Comparison of ENCODE assay signal across 20 cellular contexts in genomic region chr2:70145168-70145538, GRCh38. TPM values are rescaled to one million over a fixed set of nuclear protein-coding genes. Genes with fewer than 3 reads are reported as not detected.
DNase-seq lines count a peak whose midpoint lies in the region; ATAC-seq and TF ChIP-seq lines count a peak whose summit lies in the region.
"Had no signal": no experiment of that assay in that cellular context is flagged by ENCODE, and none has a peak within 500 bp of the region (broad histone marks: within the 10 kb centered on the region; RNA-seq: fewer than 3 reads in every experiment).

No MANE protein-coding gene starts in this region.

- no peaks in the 10 kb centered on the region for H3K36me3 ChIP-seq in CD8-positive, alpha-beta T cell (ENCODE audit: insufficient read depth, low read length)
- peaks cover 0 to 6% of the 10 kb centered on the region in 2 donors for H3K36me3 ChIP-seq in neuronal stem cell (replicated peaks in 1 of 2; ENCODE audit: control insufficient read depth in 2 of 2, insufficient read depth in 2 of 2, low read length in 2 of 2)
- peaks cover 4 to 6% of the 10 kb centered on the region in 2 experiments for H3K36me3 ChIP-seq in mesenchymal stem cell (ENCODE audit: control insufficient read depth in 1 of 2, insufficient read depth in 2 of 2, low read depth in 1 of 2, low read length in 2 of 2)
- H3K36me3 ChIP-seq: colonic mucosa had no signal

- no peak overlapping the region for H3K18ac ChIP-seq in neuronal stem cell (ENCODE audit: low read length)
- H3K18ac ChIP-seq in mesenchymal stem cell (ENCODE audit: low read depth in 1 of 2, low read length in 2 of 2), result no peak overlapping the region

- no peak overlapping the region for H3K27ac ChIP-seq in CD8-positive, alpha-beta T cell (ENCODE audit: low read depth, low read length)
- H3K27ac ChIP-seq in neuronal stem cell (replicated peaks; ENCODE audit: low read length) (no peak overlapping the region), mesenchymal stem cell (ENCODE audit: low read length, poor library complexity, severe bottlenecking) (no peak overlapping the region)
- H3K27ac ChIP-seq: A549; BLaER1 treated with 17β-estradiol and CSF1 and Interleukin-3, amounts not matched to agents 10 nM and 100 nM; brain microvascular endothelial cell; colonic mucosa; heart right ventricle had no signal

- H2BK15ac ChIP-seq in neuronal stem cell (ENCODE audit: low read length) (no peak overlapping the region), mesenchymal stem cell (ENCODE audit: low read depth, poor library complexity, severe bottlenecking) (no peak overlapping the region)

- CTCF ChIA-PET in activated CD4-positive, alpha-beta T cell treated with anti-CD3 and anti-CD28 coated beads, Interleukin-2, amount 10 ng/mL, durations not matched to agents 7 days and 5 days (lab: Charles Lee), result interaction anchor here (1.0 to 2.1 kb wide), 4 partner anchors 58 to 254 kb away, joined by 3 to 4 read pairs (median 4); partner anchors contain the start of gene PCBP1
- CTCF ChIA-PET in CD8-positive, alpha-beta T cell (lab: Charles Lee), result interaction anchor here (0.6 to 15.4 kb wide), 8 partner anchors 20 to 494 kb away, joined by 3 to 196 read pairs (median 6); partner anchors contain the start of genes FAM136A, MXD1 and PCBP1

- no peak overlapping the region for H2BK120ac ChIP-seq in neuronal stem cell (ENCODE audit: low read depth, low read length)
- H2BK120ac ChIP-seq in mesenchymal stem cell (ENCODE audit: low read depth, low read length), result no peak overlapping the region

- no peaks in the 10 kb centered on the region for H3K27me3 Mint-ChIP-seq in activated CD4-positive, alpha-beta T cell treated with anti-CD3 and anti-CD28 coated beads, Interleukin-2, amount 10 ng/mL, durations not matched to agents 7 days and 5 days
- H3K27me3 Mint-ChIP-seq in CD8-positive, alpha-beta T cell (ENCODE audit: low read depth), result no peaks in the 10 kb centered on the region
- H3K27me3 Mint-ChIP-seq in brain, result peaks cover 5% of the 10 kb centered on the region

- no peak overlapping the region for H3K4me3 ChIP-seq in CD8-positive, alpha-beta T cell (ENCODE audit: low read depth, low read length)
- no peak overlapping the region for H3K4me3 ChIP-seq in neuronal stem cell (ENCODE audit: low read length in 2 of 2)
- H3K4me3 ChIP-seq in mesenchymal stem cell (ENCODE audit: insufficient read depth in 1 of 2, low read depth in 1 of 2, low read length in 2 of 2), result no peak overlapping the region
- H3K4me3 ChIP-seq: A549; BLaER1 treated with 17β-estradiol and CSF1 and Interleukin-3, amounts not matched to agents 10 nM and 100 nM; colonic mucosa; heart right ventricle had no signal

- no peak overlapping the region for H3K4ac ChIP-seq in neuronal stem cell (ENCODE audit: low read length)
- peak overlapping the region in 1 of 2 experiments; percentile 68 for H3K4ac ChIP-seq in mesenchymal stem cell (ENCODE audit: low read depth in 1 of 2, low read length in 2 of 2)

- POLR2A ChIA-PET in activated CD4-positive, alpha-beta T cell treated with anti-CD3 and anti-CD28 coated beads, Interleukin-2, amount 10 ng/mL, durations not matched to agents 7 days and 5 days (lab: Charles Lee), result no interaction called here
- POLR2A ChIA-PET in CD8-positive, alpha-beta T cell (lab: Charles Lee), result interaction anchor here (0.6 to 16.6 kb wide), 5 partner anchors 19 to 242 kb away, joined by 5 to 495 read pairs (median 44); partner anchors contain the start of genes C2orf42, MXD1 and PCBP1

- intact Hi-C loops in CD8-positive, alpha-beta T cell (cut with DNase I, micrococcal nuclease), result no loop called here

- peak overlapping the region; percentile 60 for H3K27ac Mint-ChIP-seq in activated CD4-positive, alpha-beta T cell treated with anti-CD3 and anti-CD28 coated beads, Interleukin-2, amount 10 ng/mL, durations not matched to agents 7 days and 5 days
- peak overlapping the region; percentile 80 for H3K27ac Mint-ChIP-seq in CD8-positive, alpha-beta T cell
- H3K27ac Mint-ChIP-seq in brain, result peak overlapping the region; percentile 44 to 98 (median 61)

- no peaks in the 10 kb centered on the region for H3K27me3 ChIP-seq in CD8-positive, alpha-beta T cell (ENCODE audit: insufficient read depth, low read length)
- H3K27me3 ChIP-seq in neuronal stem cell (ENCODE audit: control insufficient read depth in 3 of 3, insufficient read depth in 3 of 3, low read depth in 1 of 3, low read length in 3 of 3) (no peaks in the 10 kb centered on the region), mesenchymal stem cell (ENCODE audit: control insufficient read depth in 1 of 2, insufficient read depth in 1 of 2, low read length in 2 of 2) (no peaks in the 10 kb centered on the region)
- H3K27me3 ChIP-seq: BLaER1 treated with 17β-estradiol and CSF1 and Interleukin-3, amounts not matched to agents 10 nM and 100 nM; brain microvascular endothelial cell; colonic mucosa; heart right ventricle had no signal

- no peak overlapping the region for H3K4me3 Mint-ChIP-seq in activated CD4-positive, alpha-beta T cell treated with anti-CD3 and anti-CD28 coated beads, Interleukin-2, amount 10 ng/mL, durations not matched to agents 7 days and 5 days
- no peak overlapping the region for H3K4me3 Mint-ChIP-seq in CD8-positive, alpha-beta T cell
- no peak overlapping the region for H3K4me3 Mint-ChIP-seq in brain

- no peak overlapping the region for H2BK5ac ChIP-seq in neuronal stem cell (ENCODE audit: low read length)
- no peak overlapping the region for H2BK5ac ChIP-seq in mesenchymal stem cell (ENCODE audit: low read depth, low read length, poor library complexity, severe bottlenecking)

- peaks cover 18% of the 10 kb centered on the region for H3K36me3 Mint-ChIP-seq in activated CD4-positive, alpha-beta T cell treated with anti-CD3 and anti-CD28 coated beads, Interleukin-2, amount 10 ng/mL, durations not matched to agents 7 days and 5 days (ENCODE audit: low read depth)
- peaks cover 13% of the 10 kb centered on the region for H3K36me3 Mint-ChIP-seq in CD8-positive, alpha-beta T cell
- H3K36me3 Mint-ChIP-seq in brain, result peaks cover 16% of the 10 kb centered on the region

- H2AK5ac ChIP-seq in neuronal stem cell (ENCODE audit: low read depth, low read length) (no peak overlapping the region), mesenchymal stem cell (ENCODE audit: low read length, severe bottlenecking) (no peak overlapping the region)

- H3K79me1 ChIP-seq in neuronal stem cell (ENCODE audit: low read depth, low read length), result no peaks in the 10 kb centered on the region
- no peaks in the 10 kb centered on the region for H3K79me1 ChIP-seq in mesenchymal stem cell (replicated peaks; ENCODE audit: low read length, poor library complexity, severe bottlenecking)

- H4K8ac ChIP-seq in neuronal stem cell (ENCODE audit: low read depth, low read length) (no peak overlapping the region), mesenchymal stem cell (ENCODE audit: low read length) (no peak overlapping the region)

- peaks cover 28% of the 10 kb centered on the region for H3K4me1 ChIP-seq in CD8-positive, alpha-beta T cell (ENCODE audit: insufficient read depth, low read length)
- peaks cover 18 to 20% of the 10 kb centered on the region in 2 donors for H3K4me1 ChIP-seq in neuronal stem cell (ENCODE audit: control insufficient read depth in 2 of 2, insufficient read depth in 1 of 2, low read depth in 1 of 2, low read length in 2 of 2)
- peaks cover 18% of the 10 kb centered on the region for H3K4me1 ChIP-seq in mesenchymal stem cell (ENCODE audit: control insufficient read depth, insufficient read depth, low read depth, low read length)

- no peak overlapping the region for H2BK12ac ChIP-seq in neuronal stem cell (ENCODE audit: low read length)
- no peak overlapping the region for H2BK12ac ChIP-seq in mesenchymal stem cell (ENCODE audit: low read length in 2 of 2)

- H2AFZ ChIP-seq in neuronal stem cell (ENCODE audit: low read length), result peak overlapping the region; percentile 51
- no peak overlapping the region for H2AFZ ChIP-seq in mesenchymal stem cell (ENCODE audit: low read depth, low read length)

- H3K4me2 ChIP-seq in neuronal stem cell (ENCODE audit: insufficient read depth, low read length, poor library complexity, severe bottlenecking), result no peak overlapping the region
- no peak overlapping the region for H3K4me2 ChIP-seq in mesenchymal stem cell (ENCODE audit: low read length, poor library complexity, severe bottlenecking)
- H3K4me2 ChIP-seq: A549; BLaER1 treated with 17β-estradiol and CSF1 and Interleukin-3, amounts not matched to agents 10 nM and 100 nM had no signal

- peaks cover 63% of the 10 kb centered on the region for H3K4me1 Mint-ChIP-seq in activated CD4-positive, alpha-beta T cell treated with anti-CD3 and anti-CD28 coated beads, Interleukin-2, amount 10 ng/mL, durations not matched to agents 7 days and 5 days
- H3K4me1 Mint-ChIP-seq in CD8-positive, alpha-beta T cell (ENCODE audit: low read depth), result peaks cover 37% of the 10 kb centered on the region
- H3K4me1 Mint-ChIP-seq in brain, result peaks cover 49% of the 10 kb centered on the region

- DNase-seq in activated CD4-positive, alpha-beta T cell treated with anti-CD3 and anti-CD28 coated beads, Interleukin-2, amount 10 ng/mL, durations not matched to agents 7 days and 5 days, result no peak
- no peak for DNase-seq in activated CD4-positive, alpha-beta T cell treated with anti-CD3 and anti-CD28 coated beads for 48 hours
- no peak for DNase-seq in CD8-positive, alpha-beta T cell
- DNase-seq in neuronal stem cell (ENCODE audit: low spot score), result no peak
- DNase-seq in HPDE6-E6E7 (ENCODE audit: extremely low spot score), result no peak
- DNase-seq in mesenchymal stem cell, result no peak
- DNase-seq: activated CD8-positive, alpha-beta memory T cell treated with anti-CD3 and anti-CD28 coated beads for 24 hours; activated gamma-delta T cell treated with Interleukin-2 at 50 U/mL for 16 hours; brain microvascular endothelial cell; colonic mucosa; DMS153; GF-D8; GOT3; heart right ventricle; NCI-H1105 treated with DMSO at 0.1 percent for 48 hours; NCI-H524 treated with DMSO at 0.1 percent for 48 hours had no signal

- no peak overlapping the region for H3K14ac ChIP-seq in neuronal stem cell (ENCODE audit: low read length)
- H3K14ac ChIP-seq in mesenchymal stem cell (ENCODE audit: low read length in 2 of 2), result no peak overlapping the region

- H3K9ac ChIP-seq in neuronal stem cell (ENCODE audit: low read depth, low read length, poor library complexity), result no peak overlapping the region
- H3K9ac ChIP-seq in mesenchymal stem cell (ENCODE audit: low read length), result no peak overlapping the region

- H4K91ac ChIP-seq in neuronal stem cell (ENCODE audit: low read depth, low read length, poor library complexity) (no peak overlapping the region), mesenchymal stem cell (ENCODE audit: low read length) (no peak overlapping the region)

- H3K9me3 ChIP-seq in CD8-positive, alpha-beta T cell (ENCODE audit: low read length), result no peaks in the 10 kb centered on the region
- H3K9me3 ChIP-seq in neuronal stem cell (replicated peaks in 1 of 2; ENCODE audit: control insufficient read depth in 2 of 2, insufficient read depth in 1 of 2, low read depth in 1 of 2, low read length in 2 of 2), result no peaks in the 10 kb centered on the region
- H3K9me3 ChIP-seq in mesenchymal stem cell (ENCODE audit: control insufficient read depth, low read length), result no peaks in the 10 kb centered on the region
- H3K9me3 ChIP-seq: A549; BLaER1 treated with 17β-estradiol and CSF1 and Interleukin-3, amounts not matched to agents 10 nM and 100 nM; colonic mucosa; heart right ventricle had no signal

- no peak for TF ChIP-seq CTCF in CD8-positive, alpha-beta T cell (IDR thresholded peaks at IDR 0.05)
- TF ChIP-seq CTCF in brain (conservative IDR thresholded peaks at IDR 0.05), result no peak

- no CpG with 5 or more reads among the region's 5 CpGs for WGBS in neuronal stem cell (ENCODE audit: extremely low coverage in 2 of 2, insufficient read length in 2 of 2, insufficient replicate concordance in 1 of 2), 2 donors
- 88% methylated on average over 5 of the region's 5 CpGs for WGBS in mesenchymal stem cell

- ATAC-seq in CD8-positive, alpha-beta T cell, result no peak
- ATAC-seq in HG03280 (IDR thresholded peaks at IDR 0.05; ENCODE audit: unreplicated experiment), result no peak
- ATAC-seq: A549, heart right ventricle had no signal

- no peak overlapping the region for H3K23ac ChIP-seq in neuronal stem cell (ENCODE audit: low read depth, low read length, poor library complexity)
- no peak overlapping the region for H3K23ac ChIP-seq in mesenchymal stem cell (ENCODE audit: low read length in 2 of 2)

- peaks cover 6% of the 10 kb centered on the region for H3K9me3 Mint-ChIP-seq in activated CD4-positive, alpha-beta T cell treated with anti-CD3 and anti-CD28 coated beads, Interleukin-2, amount 10 ng/mL, durations not matched to agents 7 days and 5 days
- no peaks in the 10 kb centered on the region for H3K9me3 Mint-ChIP-seq in CD8-positive, alpha-beta T cell
- H3K9me3 Mint-ChIP-seq in brain, result peaks cover 0 to 3% (median 0%) of the 10 kb centered on the region in 5 experiments

RNA-seq across cellular contexts. Expression of gene C2orf42, which starts 45.7 kb away (rescaled TPM):
- 10 to 100 TPM; 26.0 to 27.9 TPM for total RNA-seq in activated CD4-positive, alpha-beta T cell treated with anti-CD3 and anti-CD28 coated beads, Interleukin-2, amount 10 ng/mL, durations not matched to agents 7 days and 5 days
- 10 to 100 TPM; 14.7 to 16.8 TPM for total RNA-seq in CD8-positive, alpha-beta T cell
- 8.6 TPM for polyA plus RNA-seq in brain (ENCODE audit: insufficient read depth, low read depth, low replicate concordance)
- 5.4 TPM for polyA plus RNA-seq in neuronal stem cell (2013, experiment 1 of 2)
- 5.6 TPM for polyA plus RNA-seq in neuronal stem cell (2013, experiment 2 of 2)
- polyA plus RNA-seq in mesenchymal stem cell (2013, experiment 1 of 2), result 4.7 TPM
- 5.5 TPM for polyA plus RNA-seq in mesenchymal stem cell (2013, experiment 2 of 2)

RNA-seq across cellular contexts. Expression of gene PCBP1, which starts 57.9 kb away (rescaled TPM):
- total RNA-seq in activated CD4-positive, alpha-beta T cell treated with anti-CD3 and anti-CD28 coated beads, Interleukin-2, amount 10 ng/mL, durations not matched to agents 7 days and 5 days, result 100 to 1,000 TPM; 527 to 544 TPM
- 100 to 1,000 TPM; 239 to 255 TPM for total RNA-seq in CD8-positive, alpha-beta T cell
- 363 TPM for polyA plus RNA-seq in brain (ENCODE audit: insufficient read depth, low read depth, low replicate concordance)
- polyA plus RNA-seq in neuronal stem cell (2013, experiment 1 of 2), result 359 TPM
- 357 TPM for polyA plus RNA-seq in neuronal stem cell (2013, experiment 2 of 2)
- polyA plus RNA-seq in mesenchymal stem cell (2013, experiment 1 of 2), result 232 TPM
- polyA plus RNA-seq in mesenchymal stem cell (2013, experiment 2 of 2), result 289 TPM
